9 cellular contexts compared by ENCODE assay signal in the genomic region with DNA sequence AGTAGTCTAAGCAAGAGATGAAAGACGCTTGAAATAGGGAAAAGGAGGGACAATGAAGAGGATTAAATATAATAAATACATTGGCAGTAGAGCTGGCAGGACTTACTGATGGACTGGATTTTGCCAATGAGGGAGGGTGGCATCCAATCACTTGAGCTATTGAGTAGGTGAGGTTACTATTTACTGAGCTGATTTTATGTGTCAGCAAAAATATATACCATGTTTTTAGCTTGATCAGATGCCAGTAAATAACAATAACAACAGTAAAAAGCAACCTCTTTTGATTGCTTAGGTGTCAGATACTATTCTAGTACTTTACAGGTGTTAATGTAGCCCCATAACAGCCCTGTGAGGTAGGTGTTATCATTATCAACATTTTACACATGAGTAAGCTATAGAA.
"Had no signal": no experiment of that assay in that cellular context is flagged by ENCODE, and none has a peak within 500 bp of the region (broad histone marks: within the 10 kb centered on the region; RNA-seq: fewer than 3 reads in every experiment).

No MANE protein-coding gene starts in this region.

- H3K9ac ChIP-seq: GM23248 had no signal

- ATAC-seq: HCT116 had no signal

- H2AFZ ChIP-seq: GM23248 had no signal

- H3K36me3 ChIP-seq: HAP-1 had no signal

- H3K27ac Mint-ChIP-seq: HFFc6, IgD-negative memory B cell had no signal

- H3K4me3 Mint-ChIP-seq: HFFc6, IgD-negative memory B cell had no signal

- H3K27ac ChIP-seq: GM23248, HL-60 had no signal

- H3K4me3 ChIP-seq: GM23248, HAP-1 had no signal

- H3K36me3 Mint-ChIP-seq: IgD-negative memory B cell had no signal

- H3K9me3 ChIP-seq: HAP-1 had no signal

- DNase-seq: GM23248, GOT3, H7, HFFc6, KG1 had no signal
